ENCODE assay signal across 1 cellular context in the genomic region with DNA sequence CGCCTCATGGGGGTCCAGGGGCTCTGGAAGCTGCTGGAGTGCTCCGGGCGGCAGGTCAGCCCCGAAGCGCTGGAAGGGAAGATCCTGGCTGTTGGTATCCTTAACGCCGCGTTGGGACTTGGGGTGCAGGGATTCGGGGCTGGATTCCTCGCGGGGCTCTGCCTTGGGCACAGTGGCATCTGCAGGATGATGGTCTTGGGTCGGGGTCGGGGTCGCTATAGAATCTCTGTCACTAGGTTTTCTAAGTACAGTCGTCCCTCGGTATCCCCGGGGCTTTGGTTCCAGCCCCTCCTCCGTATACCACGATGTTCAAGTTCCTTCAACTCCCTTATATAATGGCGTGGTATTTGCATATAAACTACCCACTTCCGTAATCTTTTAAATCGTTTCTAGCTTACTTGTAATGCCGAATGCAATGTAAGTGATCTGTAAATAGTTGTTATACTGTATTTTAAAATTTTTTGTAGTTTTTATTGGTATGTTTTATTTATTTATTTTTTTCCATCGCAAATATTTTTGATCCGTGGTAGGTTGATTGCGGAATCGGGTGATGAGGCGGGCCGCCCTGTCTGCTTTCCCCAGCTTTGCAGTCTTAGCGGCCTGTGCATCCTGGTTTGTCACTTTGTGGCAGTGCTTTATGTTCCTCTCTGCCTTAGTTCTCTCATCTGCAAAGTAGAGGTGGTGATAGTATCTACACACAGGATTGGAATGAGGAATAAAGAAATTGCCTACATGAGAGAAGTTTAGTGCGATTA.
TF ChIP-seq lines count a peak whose summit lies in the region.

No MANE protein-coding gene starts in this region.

TF ChIP-seq in endothelial cell of umbilical vein, 7 proteins besides CTCF, POLR2A, EP300 and RAD21:
- TF ChIP-seq EZH2 (IDR thresholded peaks at IDR 0.05; ENCODE audit: borderline replicate concordance, low read depth, low read length, severe bottlenecking) (no peak), JUN (IDR thresholded peaks at IDR 0.05; ENCODE audit: borderline replicate concordance, insufficient read depth, insufficient read length, low read depth) (no peak), MAX (IDR thresholded peaks at IDR 0.05; ENCODE audit: insufficient read depth, insufficient read length) (no peak), POLR2AphosphoS5 (IDR thresholded peaks at IDR 0.05; ENCODE audit: insufficient read depth, low read depth, low read length) (no peak), GATA2 (IDR thresholded peaks at IDR 0.05; ENCODE audit: insufficient read depth, insufficient read length, low read depth, low read length) (no peak), FOS (IDR thresholded peaks at IDR 0.05; ENCODE audit: borderline replicate concordance, insufficient read depth, low read length) (no peak), MYC (IDR thresholded peaks at IDR 0.05; ENCODE audit: low read depth, low read length) (no peak)
TF ChIP-seq in endothelial cell of umbilical vein: peak in this region for 0.
